Comparison of ENCODE assay signal across 10 cellular contexts in the genomic region with DNA sequence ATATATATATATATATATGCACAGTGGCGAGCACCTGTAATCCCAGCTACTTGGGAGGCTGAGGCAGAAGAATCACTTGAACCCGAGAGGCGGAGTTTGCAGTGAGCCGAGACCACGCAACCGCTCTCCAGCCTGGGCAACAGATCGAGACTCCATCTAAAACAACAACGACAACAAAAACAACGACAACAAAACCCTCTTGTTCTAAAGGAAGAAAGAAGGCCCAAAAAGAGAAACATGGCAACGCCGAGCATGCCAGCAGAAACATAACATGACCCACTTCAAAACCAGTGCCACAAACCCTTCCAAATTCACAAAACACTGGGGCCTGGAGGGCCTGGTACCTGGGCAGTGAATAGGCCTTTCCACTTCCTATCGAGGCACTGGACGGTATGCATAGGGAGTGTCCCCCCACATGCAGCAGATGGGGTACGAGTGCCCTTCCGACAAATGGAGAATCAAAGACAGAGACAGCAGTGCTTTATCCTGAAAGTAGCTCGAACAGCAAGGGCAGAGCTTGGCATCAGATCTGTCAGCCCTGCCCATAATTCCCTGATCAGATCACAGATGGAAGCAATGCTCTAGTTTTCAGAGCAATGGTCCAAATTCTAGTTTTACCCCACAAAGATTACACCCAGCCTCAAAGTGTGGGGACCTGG. TPM values are rescaled to one million over a fixed set of nuclear protein-coding genes. Genes with fewer than 3 reads are reported as not detected.
DNase-seq lines count a peak whose midpoint lies in the region; ATAC-seq, FAIRE-seq and TF ChIP-seq lines count a peak whose summit lies in the region.
"Had no signal": no experiment of that assay in that cellular context is flagged by ENCODE, and none has a peak within 500 bp of the region (broad histone marks: within the 10 kb centered on the region; RNA-seq: fewer than 3 reads in every experiment).

No MANE protein-coding gene starts in this region.

- H3K4me1 ChIP-seq in BLaER1 (peaks cover 87% of the 10 kb centered on the region), Loucy (ENCODE audit: insufficient read depth, low read length, poor library complexity, severe bottlenecking) (peaks cover 23% of the 10 kb centered on the region), pancreas (peaks cover 37 to 64% (median 64%) of the 10 kb centered on the region in 3 donors)

- intact Hi-C loops in dendritic cell treated with granulocyte-macrophage colony-stimulating factor and Interleukin-4, amounts not matched to agents 40 ng/mL and 50 ng/mL, for 4 days (cut with micrococcal nuclease): loop anchor here (1.0 to 5.0 kb wide), 2 partner anchors 28 to 234 kb away; no protein-coding TSS in a partner anchor
- intact Hi-C loops in pancreas (cut with DNase I): loop anchor here in 2 of 3 donors (5.0 to 10.0 kb wide), 2 partner anchors 114 to 472 kb away; no protein-coding TSS in a partner anchor
- intact Hi-C loops in sciatic nerve (cut with DNase I): no loop called here

- H3K27me3 Mint-ChIP-seq in dendritic cell treated with granulocyte-macrophage colony-stimulating factor and Interleukin-4, amounts not matched to agents 40 ng/mL and 50 ng/mL, for 4 days: no peaks in the 10 kb centered on the region

- H3F3A ChIP-seq in Loucy (ENCODE audit: low read depth): peaks cover 6% of the 10 kb centered on the region; the same call in 1 of the 2 replicates

- no peak for TF ChIP-seq CTCF in Loucy (conservative IDR thresholded peaks at IDR 0.05; ENCODE audit: low read length)
- no peak for TF ChIP-seq CTCF in pancreas (IDR thresholded peaks at IDR 0.05)
- TF ChIP-seq CTCF in GM20000 (IDR thresholded peaks at IDR 0.05; ENCODE audit: extremely low read depth, missing control alignments): no peak

- no peak overlapping the region for H3K27ac Mint-ChIP-seq in dendritic cell treated with granulocyte-macrophage colony-stimulating factor and Interleukin-4, amounts not matched to agents 40 ng/mL and 50 ng/mL, for 4 days

- no peak for FAIRE-seq in pancreas (lab: Jason Lieb, UNC)

- H3K27me3 ChIP-seq in BLaER1 (no peaks in the 10 kb centered on the region), Loucy (ENCODE audit: insufficient read depth, low read length, poor library complexity, severe bottlenecking) (no peaks in the 10 kb centered on the region), pancreas (no peaks in the 10 kb centered on the region)

- H3K4me2 ChIP-seq in BLaER1 (peak overlapping the region; percentile 70), Loucy (ENCODE audit: low read depth, low read length, poor library complexity, severe bottlenecking) (no peak overlapping the region)

- H4K20me1 ChIP-seq in BLaER1 (no peaks in the 10 kb centered on the region), Loucy (ENCODE audit: insufficient read depth, low read length, poor library complexity, severe bottlenecking) (no peaks in the 10 kb centered on the region)

- H3K4me1 Mint-ChIP-seq in dendritic cell treated with granulocyte-macrophage colony-stimulating factor and Interleukin-4, amounts not matched to agents 40 ng/mL and 50 ng/mL, for 4 days (ENCODE audit: low read depth): peaks cover 40% of the 10 kb centered on the region

- H2AFZ ChIP-seq in Loucy (ENCODE audit: low read length): peak overlapping the region; percentile 13; the same call in 1 of the 2 replicates

- H3K9me2 ChIP-seq in Loucy (replicated peaks; ENCODE audit: low read depth, low read length): no peaks in the 10 kb centered on the region

- H3K36me3 ChIP-seq in BLaER1 (no peaks in the 10 kb centered on the region), Loucy (ENCODE audit: insufficient read depth, low read length) (no peaks in the 10 kb centered on the region), pancreas (no peaks in the 10 kb centered on the region)

- H3K79me2 ChIP-seq in Loucy (ENCODE audit: insufficient read depth, low read length): no peaks in the 10 kb centered on the region

- DNase-seq in pancreas (no peak), GM20000 (ENCODE audit: low spot score) (no peak), sciatic nerve (ENCODE audit: low spot score) (no peak)
- DNase-seq: NCI-H1105, T1000 had no signal

- peak overlapping the region; percentile 18 for H3K4me3 Mint-ChIP-seq in dendritic cell treated with granulocyte-macrophage colony-stimulating factor and Interleukin-4, amounts not matched to agents 40 ng/mL and 50 ng/mL, for 4 days

- 95 to 96% methylated on average over 16 of the region's 16 CpGs for WGBS in pancreas, 2 donors

- no peaks in the 10 kb centered on the region for H3K9me3 ChIP-seq in BLaER1
- no peaks in the 10 kb centered on the region for H3K9me3 ChIP-seq in Loucy (ENCODE audit: insufficient read depth, low read depth, low read length)
- no peaks in the 10 kb centered on the region for H3K9me3 ChIP-seq in pancreas

- H3K4me3 ChIP-seq in BLaER1: no peak overlapping the region
- no peak overlapping the region for H3K4me3 ChIP-seq in Loucy (ENCODE audit: low read length, poor library complexity, severe bottlenecking)
- no peak overlapping the region for H3K4me3 ChIP-seq in pancreas

- H3K36me3 Mint-ChIP-seq in dendritic cell treated with granulocyte-macrophage colony-stimulating factor and Interleukin-4, amounts not matched to agents 40 ng/mL and 50 ng/mL, for 4 days (ENCODE audit: low read depth): no peaks in the 10 kb centered on the region

- no peaks in the 10 kb centered on the region for H3K9me3 Mint-ChIP-seq in dendritic cell treated with granulocyte-macrophage colony-stimulating factor and Interleukin-4, amounts not matched to agents 40 ng/mL and 50 ng/mL, for 4 days

- ATAC-seq in pancreas: no peak
- ATAC-seq in HG02870 (IDR thresholded peaks at IDR 0.05; ENCODE audit: unreplicated experiment): no peak
- no peak for ATAC-seq in HG02642 (IDR thresholded peaks at IDR 0.05; ENCODE audit: poor library complexity, unreplicated experiment)
- no peak for ATAC-seq in sciatic nerve

- H3K27ac ChIP-seq in BLaER1: peak overlapping the region; percentile 79
- H3K27ac ChIP-seq in pancreas: peak overlapping the region; percentile 37 to 96 (median 92)

- H3K9ac ChIP-seq in BLaER1 (peak overlapping the region; percentile 34; the same call in 1 of the 2 replicates), Loucy (ENCODE audit: low read depth, low read length, poor library complexity, severe bottlenecking) (no peak overlapping the region)

RNA-seq across cellular contexts. Expression of a gene that starts 52.0 kb away (rescaled TPM):
- 100 to 1,000 TPM in 2 of 6 donors, 10 to 100 TPM in 4; 53.8 to 106 (median 91.9) TPM for total RNA-seq in pancreas
- polyA plus RNA-seq in pancreas: 10 to 100 TPM; 37.7 to 52.9 TPM
- total RNA-seq in sciatic nerve: 97.5 TPM
